31 cellular contexts compared by ENCODE assay signal in the genomic region with DNA sequence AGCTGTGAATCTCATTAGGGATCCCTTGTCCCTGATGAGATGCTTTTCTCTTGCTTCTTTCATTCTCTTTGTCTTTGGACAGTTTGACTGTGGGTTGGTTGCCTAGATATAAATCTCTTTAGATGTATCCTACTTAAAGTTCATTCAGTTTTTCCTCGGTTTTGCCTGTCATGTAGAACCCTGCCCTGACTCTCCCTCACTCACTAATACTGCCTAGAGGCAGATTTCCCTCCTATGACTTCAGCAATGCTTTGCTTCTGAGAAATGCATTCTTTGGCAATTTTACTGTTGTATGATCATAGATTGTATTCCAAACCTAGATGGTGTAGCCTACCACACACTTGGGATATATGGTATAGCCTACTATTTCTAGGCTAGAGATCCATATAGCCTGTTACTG.
"Had no signal": no experiment of that assay in that cellular context is flagged by ENCODE, and none has a peak within 500 bp of the region (broad histone marks: within the 10 kb centered on the region; RNA-seq: fewer than 3 reads in every experiment).

No MANE protein-coding gene starts in this region.

- H3K4me3 ChIP-seq: heart right ventricle, left lung, lower lobe of right lung, mucosa of descending colon, pancreas, prostate gland, skin epidermis, thoracic aorta, uterus had no signal

- H3K27me3 Mint-ChIP-seq: activated CD4-positive, alpha-beta T cell treated with anti-CD3 and anti-CD28 coated beads for 36 hours; activated naive CD8-positive, alpha-beta T cell treated with anti-CD3 and anti-CD28 coated beads for 36 hours; central memory CD8-positive, alpha-beta T cell; effector memory CD8-positive, alpha-beta T cell; natural killer cell treated with Interleukin-12 subunit alpha and Interleukin-12 subunit beta and Interleukin-15 and Interleukin-18, amount 100 ng/mL, for 72 hours; stimulated activated naive CD8-positive, alpha-beta T cell treated with anti-CD3 and anti-CD28 coated beads, Interleukin-15, Interleukin-2, amounts not matched to agents 100 ng/mL and 50 ng/mL, for 24 hours; type B pancreatic cell had no signal

- H3K9me3 Mint-ChIP-seq: T-helper 2 cell treated with Interferon-gamma antibody and Interleukin-4, amounts not matched to agents 5 μg/mL and 100 μg/mL, for 36 hours had no signal

- H3K4me3 Mint-ChIP-seq: activated B cell treated with CpG ODN at 0.5 μM for 24 hours; activated CD4-positive, alpha-beta T cell treated with anti-CD3 and anti-CD28 coated beads for 36 hours; activated naive CD4-positive, alpha-beta T cell treated with anti-CD3 and anti-CD28 coated beads for 36 hours; activated naive CD8-positive, alpha-beta T cell treated with anti-CD3 and anti-CD28 coated beads for 36 hours; central memory CD8-positive, alpha-beta T cell; effector memory CD8-positive, alpha-beta T cell; natural killer cell treated with Interleukin-12 subunit alpha and Interleukin-12 subunit beta and Interleukin-15 and Interleukin-18, amount 100 ng/mL, for 72 hours; stimulated activated effector memory CD8-positive, alpha-beta T cell treated with anti-CD3 and anti-CD28 coated beads, Interleukin-12 subunit alpha, Interleukin-12 subunit beta, amount 100 ng/mL, for 72 hours; stimulated activated naive CD8-positive, alpha-beta T cell treated with anti-CD3 and anti-CD28 coated beads, Interleukin-15, Interleukin-2, amounts not matched to agents 100 ng/mL and 50 ng/mL, for 24 hours; T-helper 2 cell treated with Interferon-gamma antibody and Interleukin-4, amounts not matched to agents 5 μg/mL and 100 μg/mL, for 36 hours; type B pancreatic cell had no signal

- H3K4me1 ChIP-seq: heart right ventricle, left lung, lower lobe of right lung, pancreas, prostate gland, uterus had no signal

- H3K36me3 Mint-ChIP-seq: activated naive CD8-positive, alpha-beta T cell treated with anti-CD3 and anti-CD28 coated beads for 36 hours; stimulated activated effector memory CD8-positive, alpha-beta T cell treated with anti-CD3 and anti-CD28 coated beads, Interleukin-12 subunit alpha, Interleukin-12 subunit beta, amount 100 ng/mL, for 72 hours; type B pancreatic cell had no signal

- H3K4me1 Mint-ChIP-seq: activated B cell treated with CpG ODN at 0.5 μM for 24 hours; activated CD4-positive, alpha-beta T cell treated with anti-CD3 and anti-CD28 coated beads for 36 hours; activated naive CD8-positive, alpha-beta T cell treated with anti-CD3 and anti-CD28 coated beads for 36 hours; central memory CD8-positive, alpha-beta T cell; stimulated activated effector memory CD8-positive, alpha-beta T cell treated with anti-CD3 and anti-CD28 coated beads, Interleukin-12 subunit alpha, Interleukin-12 subunit beta, amount 100 ng/mL, for 72 hours had no signal

- DNase-seq: activated B cell treated with CpG ODN at 0.5 μM for 24 hours; activated CD4-positive, alpha-beta T cell treated with anti-CD3 and anti-CD28 coated beads for 36 hours; activated CD4-positive, alpha-beta T cell treated with anti-CD3 and anti-CD28 coated beads, Interleukin-2, amount 50 U/mL, for 4 hours; activated effector memory CD4-positive, alpha-beta T cell treated with Interleukin-2 at 50 U/mL for 16 hours; activated naive CD4-positive, alpha-beta T cell treated with anti-CD3 and anti-CD28 coated beads for 36 hours; activated naive CD8-positive, alpha-beta T cell treated with anti-CD3 and anti-CD28 coated beads for 36 hours; activated T-cell treated with anti-CD3 and anti-CD28 coated beads for 4 hours; dermis blood vessel endothelial cell; effector memory CD8-positive, alpha-beta T cell; foreskin melanocyte; heart right ventricle; left lung; lower lobe of right lung; mesendoderm; mucosa of descending colon; pancreas; retina; stimulated activated CD4-positive, alpha-beta T cell treated with anti-CD3 and anti-CD28 coated beads, Interleukin-4, amount 100 ng/mL, for 24 hours; T-helper 1 cell; uterus had no signal

- H3K27ac ChIP-seq: heart right ventricle, left lung, lower lobe of right lung, neutrophil, pancreas, prostate gland, skin epidermis, thoracic aorta, uterus had no signal

- H3K27ac Mint-ChIP-seq: activated B cell treated with CpG ODN at 0.5 μM for 24 hours; activated CD4-positive, alpha-beta T cell treated with anti-CD3 and anti-CD28 coated beads for 36 hours; activated naive CD4-positive, alpha-beta T cell treated with anti-CD3 and anti-CD28 coated beads for 36 hours; activated naive CD8-positive, alpha-beta T cell treated with anti-CD3 and anti-CD28 coated beads for 36 hours; effector memory CD8-positive, alpha-beta T cell; natural killer cell treated with Interleukin-12 subunit alpha and Interleukin-12 subunit beta and Interleukin-15 and Interleukin-18, amount 100 ng/mL, for 72 hours; stimulated activated effector memory CD8-positive, alpha-beta T cell treated with anti-CD3 and anti-CD28 coated beads, Interleukin-12 subunit alpha, Interleukin-12 subunit beta, amount 100 ng/mL, for 72 hours; stimulated activated naive CD8-positive, alpha-beta T cell treated with anti-CD3 and anti-CD28 coated beads, Interleukin-15, Interleukin-2, amounts not matched to agents 100 ng/mL and 50 ng/mL, for 24 hours; T-helper 2 cell treated with Interferon-gamma antibody and Interleukin-4, amounts not matched to agents 5 μg/mL and 100 μg/mL, for 36 hours; type B pancreatic cell had no signal

- H3K36me3 ChIP-seq: heart right ventricle, left lung, lower lobe of right lung, neutrophil, pancreas, prostate gland, thoracic aorta, uterus had no signal

- H3K27me3 ChIP-seq: heart right ventricle, left lung, neutrophil, pancreas, uterus had no signal

- H3K9me3 ChIP-seq: neutrophil, pancreas, prostate gland, thoracic aorta, uterus had no signal

- ATAC-seq: activated CD4-positive, alpha-beta T cell treated with anti-CD3 and anti-CD28 coated beads for 36 hours; effector memory CD8-positive, alpha-beta T cell; heart right ventricle; left lung; lower lobe of right lung; mucosa of descending colon; natural killer cell treated with Interleukin-12 subunit alpha and Interleukin-12 subunit beta and Interleukin-15 and Interleukin-18, amount 100 ng/mL, for 72 hours; pancreas; sciatic nerve; stimulated activated effector memory CD8-positive, alpha-beta T cell treated with anti-CD3 and anti-CD28 coated beads, Interleukin-12 subunit alpha, Interleukin-12 subunit beta, amount 100 ng/mL, for 72 hours had no signal
